13 cellular contexts compared by ENCODE assay signal in the genomic region with DNA sequence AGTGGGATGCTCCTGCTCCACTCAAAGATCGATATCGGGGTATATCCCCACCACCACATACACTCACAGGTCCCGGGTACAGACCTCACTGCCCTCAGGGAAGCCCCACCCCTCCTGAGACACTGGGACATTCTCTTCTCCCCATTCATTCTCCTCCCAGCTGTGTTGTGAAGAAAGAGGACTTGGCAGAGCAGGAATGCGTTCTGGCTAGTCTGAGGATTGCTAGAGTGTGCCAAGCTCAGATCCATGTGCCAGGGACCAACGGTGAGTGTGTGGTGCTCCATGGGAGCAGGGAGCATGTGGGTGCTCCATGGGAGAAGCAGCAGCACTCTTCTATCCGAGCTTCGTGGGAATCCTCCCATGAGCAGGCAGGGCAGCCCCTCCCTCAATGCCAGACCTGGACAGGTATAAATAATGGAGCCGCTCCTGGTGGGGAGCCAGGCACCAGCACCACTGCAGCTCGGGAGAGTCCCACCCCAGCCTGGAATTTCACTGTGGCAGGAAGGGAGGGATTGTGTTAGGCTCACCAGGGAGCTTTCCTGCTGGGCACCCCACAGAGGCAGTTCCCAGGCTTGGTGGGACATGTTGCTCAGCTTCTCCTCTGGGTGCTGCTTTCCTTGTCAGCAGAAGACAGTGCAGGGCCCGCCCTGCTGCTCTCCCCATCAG. TPM values are rescaled to one million over a fixed set of nuclear protein-coding genes. Genes with fewer than 3 reads are reported as not detected.
DNase-seq lines count a peak whose midpoint lies in the region; ATAC-seq and TF ChIP-seq lines count a peak whose summit lies in the region.
"Had no signal": no experiment of that assay in that cellular context is flagged by ENCODE, and none has a peak within 500 bp of the region (broad histone marks: within the 10 kb centered on the region; RNA-seq: fewer than 3 reads in every experiment).

No MANE protein-coding gene starts in this region.

- H3K9me3 ChIP-seq in gastroesophageal sphincter (no peaks in the 10 kb centered on the region), sigmoid colon (no peaks in the 10 kb centered on the region), mucosa of descending colon (no peaks in the 10 kb centered on the region)
- H3K9me3 ChIP-seq in CD4-positive, alpha-beta memory T cell (ENCODE audit: control insufficient read depth in 1 of 2, low read length in 2 of 2): no peaks in the 10 kb centered on the region

- H3K27me3 ChIP-seq in H7 (ENCODE audit: control insufficient read depth, insufficient read depth, low read length) (no peaks in the 10 kb centered on the region), gastroesophageal sphincter (peaks cover 11% of the 10 kb centered on the region), sigmoid colon (no peaks in the 10 kb centered on the region)
- no peaks in the 10 kb centered on the region for H3K27me3 ChIP-seq in CD4-positive, alpha-beta memory T cell (ENCODE audit: insufficient read depth, low read length)

- WGBS in gastroesophageal sphincter (ENCODE audit: low coverage in 1 of 2), 2 donors: 78% methylated on average over 3 of the region's 10 CpGs; no CpG with 5 or more reads in 1 of the 2 donors
- WGBS in sigmoid colon, 2 donors: 56 to 74% methylated on average over 10 of the region's 10 CpGs

- no peaks in the 10 kb centered on the region for H3K4me1 ChIP-seq in gastroesophageal sphincter
- peaks cover 0 to 28% (median 9%) of the 10 kb centered on the region in 4 donors for H3K4me1 ChIP-seq in sigmoid colon
- no peaks in the 10 kb centered on the region for H3K4me1 ChIP-seq in mucosa of descending colon (ENCODE audit: low read depth)
- no peaks in the 10 kb centered on the region for H3K4me1 ChIP-seq in CD4-positive, alpha-beta memory T cell (ENCODE audit: insufficient read depth, low read length)

- no peak overlapping the region for H3K27ac Mint-ChIP-seq in CD4-positive, alpha-beta memory T cell
- H3K27ac Mint-ChIP-seq: stimulated activated naive CD8-positive, alpha-beta T cell treated with anti-CD3 and anti-CD28 coated beads, Interleukin-15, Interleukin-2, amounts not matched to agents 100 ng/mL and 50 ng/mL, for 24 hours had no signal

- POLR2A ChIA-PET in CD4-positive, alpha-beta memory T cell (lab: Charles Lee; ENCODE audit: partially characterized antibody): no interaction called here

- intact Hi-C loops in sigmoid colon (cut with DNase I) (no loop called here), mucosa of descending colon (cut with DNase I, micrococcal nuclease) (no loop called here)
- intact Hi-C loops in CD4-positive, alpha-beta memory T cell (cut with micrococcal nuclease): no loop called here

- no peak overlapping the region for H3K27ac ChIP-seq in gastroesophageal sphincter
- peak overlapping the region in 1 of 4 donors; percentile 43 for H3K27ac ChIP-seq in sigmoid colon
- no peak overlapping the region for H3K27ac ChIP-seq in CD4-positive, alpha-beta memory T cell (ENCODE audit: low read depth, low read length)

- peaks cover 2 to 4% of the 10 kb centered on the region in 2 donors for H3K27me3 Mint-ChIP-seq in CD4-positive, alpha-beta memory T cell
- H3K27me3 Mint-ChIP-seq: stimulated activated naive CD8-positive, alpha-beta T cell treated with anti-CD3 and anti-CD28 coated beads, Interleukin-15, Interleukin-2, amounts not matched to agents 100 ng/mL and 50 ng/mL, for 24 hours had no signal

- TF ChIP-seq EP300 in gastroesophageal sphincter (IDR thresholded peaks at IDR 0.05) (no peak), sigmoid colon (IDR thresholded peaks at IDR 0.05) (no peak)

- no peaks in the 10 kb centered on the region for H3K4me1 Mint-ChIP-seq in CD4-positive, alpha-beta memory T cell

- H3K4me3 Mint-ChIP-seq in CD4-positive, alpha-beta memory T cell: no peak overlapping the region
- H3K4me3 Mint-ChIP-seq: stimulated activated naive CD8-positive, alpha-beta T cell treated with anti-CD3 and anti-CD28 coated beads, Interleukin-15, Interleukin-2, amounts not matched to agents 100 ng/mL and 50 ng/mL, for 24 hours had no signal

- no peaks in the 10 kb centered on the region for H3K9me3 Mint-ChIP-seq in CD4-positive, alpha-beta memory T cell
- H3K9me3 Mint-ChIP-seq: stimulated activated naive CD8-positive, alpha-beta T cell treated with anti-CD3 and anti-CD28 coated beads, Interleukin-15, Interleukin-2, amounts not matched to agents 100 ng/mL and 50 ng/mL, for 24 hours had no signal

- peak; percentile 9 for DNase-seq in H7
- DNase-seq in SW480 (ENCODE audit: low spot score): peak; percentile 92
- DNase-seq in sigmoid colon: peak; percentile 76
- no peak for DNase-seq in mucosa of descending colon
- no peak for DNase-seq in CD4-positive, alpha-beta memory T cell
- DNase-seq: DMS153, NCI-H1105 treated with DMSO at 0.1 percent for 48 hours, T-helper 1 cell had no signal

- CTCF ChIA-PET in CD4-positive, alpha-beta memory T cell (lab: Charles Lee; ENCODE audit: partially characterized antibody): no interaction called here

- no peaks in the 10 kb centered on the region for H3K36me3 Mint-ChIP-seq in CD4-positive, alpha-beta memory T cell

- ATAC-seq in gastroesophageal sphincter: peak; percentile 47
- ATAC-seq in mucosa of descending colon: no peak
- ATAC-seq in HG03571 (IDR thresholded peaks at IDR 0.05; ENCODE audit: unreplicated experiment): no peak
- ATAC-seq in HG02759 (IDR thresholded peaks at IDR 0.05; ENCODE audit: unreplicated experiment): no peak

- TF ChIP-seq POLR2A in gastroesophageal sphincter (IDR thresholded peaks at IDR 0.05): no peak
- no peak for TF ChIP-seq POLR2A in sigmoid colon (IDR thresholded peaks at IDR 0.05)

- TF ChIP-seq CTCF in gastroesophageal sphincter (IDR thresholded peaks at IDR 0.05): no peak
- no peak for TF ChIP-seq CTCF in sigmoid colon (IDR thresholded peaks at IDR 0.05)
- TF ChIP-seq CTCF in mucosa of descending colon (IDR thresholded peaks at IDR 0.05): no peak

- H3K4me3 ChIP-seq in H7 (ENCODE audit: insufficient read depth, low read depth, low read length): no peak overlapping the region
- H3K4me3 ChIP-seq in gastroesophageal sphincter: no peak overlapping the region
- no peak overlapping the region for H3K4me3 ChIP-seq in sigmoid colon
- H3K4me3 ChIP-seq in mucosa of descending colon: no peak overlapping the region
- no peak overlapping the region for H3K4me3 ChIP-seq in CD4-positive, alpha-beta memory T cell (ENCODE audit: low read length in 2 of 2)

- no peaks in the 10 kb centered on the region for H3K36me3 ChIP-seq in H7 (replicated peaks; ENCODE audit: control insufficient read depth, insufficient read depth, low read length)
- H3K36me3 ChIP-seq in gastroesophageal sphincter: no peaks in the 10 kb centered on the region
- H3K36me3 ChIP-seq in sigmoid colon: no peaks in the 10 kb centered on the region
- no peaks in the 10 kb centered on the region for H3K36me3 ChIP-seq in mucosa of descending colon (ENCODE audit: low read depth)
- H3K36me3 ChIP-seq in CD4-positive, alpha-beta memory T cell (ENCODE audit: insufficient read depth, low read length): no peaks in the 10 kb centered on the region

RNA-seq across cellular contexts. Expression of gene KRT5, which starts 2.3 kb away (rescaled TPM):
- not detected in 2 replicates for total RNA-seq in H7 (2014; rRNA removed; shearing (Covaris generic))
- total RNA-seq in gastroesophageal sphincter (100 to 1,000 TPM in 1 of 4 donors, 10 to 100 TPM in 1, 1 to 10 TPM in 2; 4.6 to 452 (median 18.6) TPM), sigmoid colon (under 1 TPM in 1 of 4 donors, not detected in 3; 0.36 TPM), mucosa of descending colon (1 to 10 TPM in 1 of 3 donors, not detected in 2; 1.6 TPM)
- polyA plus RNA-seq in sigmoid colon: 1 to 10 TPM in 2 of 3 donors, not detected in 1; 1.1 to 7.8 TPM
- total RNA-seq in CD4-positive, alpha-beta memory T cell: not detected
- not detected for polyA plus RNA-seq in CD4-positive, alpha-beta memory T cell
- polyA plus RNA-seq: neural cell had no signal

RNA-seq across cellular contexts. Expression of gene KRT6A, which starts 29.4 kb away (rescaled TPM):
- total RNA-seq in H7 (2014; rRNA removed; shearing (Covaris generic)): not detected in 2 replicates
- total RNA-seq in gastroesophageal sphincter (100 to 1,000 TPM in 1 of 4 donors, 10 to 100 TPM in 2, 1 to 10 TPM in 1; 2.7 to 713 (median 61.8) TPM), sigmoid colon (not detected), mucosa of descending colon (1 to 10 TPM in 1 of 3 donors, not detected in 2; 1.4 TPM)
- 1 to 10 TPM in 1 of 3 donors, under 1 TPM in 1, not detected in 1; 0.19 to 6.0 TPM for polyA plus RNA-seq in sigmoid colon
- total RNA-seq in CD4-positive, alpha-beta memory T cell: not detected
- polyA plus RNA-seq in CD4-positive, alpha-beta memory T cell: not detected
- polyA plus RNA-seq: neural cell had no signal

RNA-seq across cellular contexts. Expression of gene KRT71, which starts 30.5 kb away (rescaled TPM):
- total RNA-seq in H7 (2014; rRNA removed; shearing (Covaris generic)): not detected in 2 replicates
- total RNA-seq in gastroesophageal sphincter (not detected), sigmoid colon (not detected), mucosa of descending colon (not detected)
- not detected for polyA plus RNA-seq in sigmoid colon
- total RNA-seq in CD4-positive, alpha-beta memory T cell: not detected
- polyA plus RNA-seq in CD4-positive, alpha-beta memory T cell: not detected
- polyA plus RNA-seq: neural cell had no signal

RNA-seq across cellular contexts. Expression of gene KRT6C, which starts 48.9 kb away (rescaled TPM):
- not detected in 2 replicates for total RNA-seq in H7 (2014; rRNA removed; shearing (Covaris generic))
- 10 to 100 TPM in 2 of 4 donors, under 1 TPM in 1, not detected in 1; 0.50 to 52.0 (median 17.1) TPM for total RNA-seq in gastroesophageal sphincter
- total RNA-seq in sigmoid colon: not detected
- under 1 TPM in 1 of 3 donors, not detected in 2; 0.60 TPM for polyA plus RNA-seq in sigmoid colon
- under 1 TPM in 1 of 3 donors, not detected in 2; 0.20 TPM for total RNA-seq in mucosa of descending colon
- total RNA-seq in CD4-positive, alpha-beta memory T cell: not detected
- not detected for polyA plus RNA-seq in CD4-positive, alpha-beta memory T cell
- polyA plus RNA-seq: neural cell had no signal

RNA-seq across cellular contexts. Expression of gene KRT74, which starts 51.2 kb away (rescaled TPM):
- not detected in 2 replicates for total RNA-seq in H7 (2014; rRNA removed; shearing (Covaris generic))
- total RNA-seq in gastroesophageal sphincter: not detected
- not detected for total RNA-seq in sigmoid colon
- not detected for polyA plus RNA-seq in sigmoid colon
- not detected for total RNA-seq in mucosa of descending colon
- total RNA-seq in CD4-positive, alpha-beta memory T cell: not detected
- polyA plus RNA-seq in CD4-positive, alpha-beta memory T cell: not detected
- polyA plus RNA-seq: neural cell had no signal

Comparison
In these comparisons a context has a peak if more than half of its experiments do, and no peak if none do; other contexts are left out.
1. DNase-seq: peak in H7 (single experiment), SW480 (single experiment) and sigmoid colon (single experiment); none in mucosa of descending colon (0 of 3) and CD4-positive, alpha-beta memory T cell (0 of 5).